22 cellular contexts compared by ENCODE assay signal in genomic region chrX:8010105-8010504, GRCh38.
DNase-seq lines count a peak whose midpoint lies in the region; ATAC-seq and TF ChIP-seq lines count a peak whose summit lies in the region.
"Had no signal": no experiment of that assay in that cellular context is flagged by ENCODE, and none has a peak within 500 bp of the region (broad histone marks: within the 10 kb centered on the region; RNA-seq: fewer than 3 reads in every experiment).

No MANE protein-coding gene starts in this region.

- DNase-seq in ELF-1 (ENCODE audit: low read depth, low spot score): peak; percentile 18
- DNase-seq in HCT116 (ENCODE audit: low read depth, low spot score): no peak
- no peak for DNase-seq in endothelial cell (ENCODE audit: low spot score)
- no peak for DNase-seq in SJCRH30
- DNase-seq: activated CD4-positive, alpha-beta T cell treated with anti-CD3 and anti-CD28 coated beads, Interleukin-2, amount 50 U/mL, for 4 hours; activated CD4-positive, CD25-positive, alpha-beta regulatory T cell; activated naive CD4-positive, alpha-beta T cell treated with anti-CD3 and anti-CD28 coated beads, Interleukin-2, amount 50 U/mL, for 16 hours; central memory CD4-positive, alpha-beta T cell; foreskin melanocyte; GM23248; left ventricle myocardium inferior; NCI-H1436 treated with DMSO at 0.1 percent for 48 hours; NCI-H526 treated with DMSO at 0.1 percent for 48 hours; stimulated activated naive CD8-positive, alpha-beta T cell treated with anti-CD3 and anti-CD28 coated beads, Interleukin-15, Interleukin-2, amounts not matched to agents 100 U/mL and 50 U/mL, for 24 hours; SW 1271 had no signal

- H3K27me3 Mint-ChIP-seq in endothelial cell (ENCODE audit: unreplicated experiment) (no peaks in the 10 kb centered on the region), nephron (ENCODE audit: low read depth) (no peaks in the 10 kb centered on the region)
- H3K27me3 Mint-ChIP-seq: natural killer cell treated with Interleukin-12 subunit alpha and Interleukin-12 subunit beta and Interleukin-15 and Interleukin-18, amount 100 ng/mL, for 72 hours had no signal

- TF ChIP-seq POLR2A in HCT116 (IDR thresholded peaks at IDR 0.05; ENCODE audit: borderline replicate concordance, extremely low read depth, insufficient read depth, insufficient read length): no peak

- RAD21 ChIA-PET in HCT116 (lab: Charles Lee; ENCODE audit: low non-redundant PET in 1 of 2, low total read pairs in 2 of 2, uncharacterized antibody in 2 of 2, unreplicated experiment in 2 of 2): no interaction called here

- H3K27ac Mint-ChIP-seq in endothelial cell (ENCODE audit: unreplicated experiment) (no peak overlapping the region), nephron (no peak overlapping the region)
- H3K27ac Mint-ChIP-seq: natural killer cell treated with Interleukin-12 subunit alpha and Interleukin-12 subunit beta and Interleukin-15 and Interleukin-18, amount 100 ng/mL, for 72 hours had no signal

- H3K36me3 Mint-ChIP-seq in endothelial cell (ENCODE audit: low read depth, unreplicated experiment) (no peaks in the 10 kb centered on the region), nephron (ENCODE audit: low read depth) (no peaks in the 10 kb centered on the region)
- H3K36me3 Mint-ChIP-seq: natural killer cell treated with Interleukin-12 subunit alpha and Interleukin-12 subunit beta and Interleukin-15 and Interleukin-18, amount 100 ng/mL, for 72 hours had no signal

- CTCF ChIA-PET in HCT116 (lab: Charles Lee): no interaction called here

- H3K9me3 Mint-ChIP-seq in endothelial cell (ENCODE audit: unreplicated experiment) (no peaks in the 10 kb centered on the region), nephron (no peaks in the 10 kb centered on the region)
- H3K9me3 Mint-ChIP-seq: natural killer cell treated with Interleukin-12 subunit alpha and Interleukin-12 subunit beta and Interleukin-15 and Interleukin-18, amount 100 ng/mL, for 72 hours had no signal

- H3K4me2 ChIP-seq in HCT116 (ENCODE audit: low read length): no peak overlapping the region
- H3K4me2 ChIP-seq: KMS-11 had no signal

- H3K4me3 Mint-ChIP-seq in endothelial cell (ENCODE audit: unreplicated experiment) (no peak overlapping the region), nephron (no peak overlapping the region)
- H3K4me3 Mint-ChIP-seq: natural killer cell treated with Interleukin-12 subunit alpha and Interleukin-12 subunit beta and Interleukin-15 and Interleukin-18, amount 100 ng/mL, for 72 hours had no signal

- no peak overlapping the region for H3K27ac ChIP-seq in HCT116 (ENCODE audit: low read depth, low read length)
- H3K27ac ChIP-seq in SJCRH30: no peak overlapping the region
- H3K27ac ChIP-seq: epithelial cell of prostate, GM23248, KMS-11, left ventricle myocardium inferior had no signal

- H4K20me1 ChIP-seq in HCT116 (ENCODE audit: insufficient read depth): no peaks in the 10 kb centered on the region

- no peaks in the 10 kb centered on the region for H3K4me1 Mint-ChIP-seq in endothelial cell (ENCODE audit: unreplicated experiment)
- no peaks in the 10 kb centered on the region for H3K4me1 Mint-ChIP-seq in nephron

- intact Hi-C loops in HCT116 (cut with micrococcal nuclease): no loop called here

- BruUV-seq in HCT116 (replicated peaks; lab: Mats Ljungman, UMichigan): no TSS peak

- H2AFZ ChIP-seq in HCT116 (ENCODE audit: low read depth, low read length, poor library complexity, severe bottlenecking): no peak overlapping the region
- H2AFZ ChIP-seq: GM23248 had no signal

- H3K4me3 ChIP-seq in HCT116 (replicated peaks in 1 of 2; ENCODE audit: low read depth in 1 of 2, low read length in 2 of 2): no peak overlapping the region
- H3K4me3 ChIP-seq in SJCRH30: no peak overlapping the region
- H3K4me3 ChIP-seq: GM23248, left ventricle myocardium inferior had no signal

- ATAC-seq in HCT116 (no peak), GM21390 (IDR thresholded peaks at IDR 0.05; ENCODE audit: unreplicated experiment) (no peak), GM21619 (IDR thresholded peaks at IDR 0.05; ENCODE audit: unreplicated experiment) (no peak)
- ATAC-seq: natural killer cell treated with Interleukin-12 subunit alpha and Interleukin-12 subunit beta and Interleukin-15 and Interleukin-18, amount 100 ng/mL, for 72 hours; sciatic nerve; stimulated activated naive CD8-positive, alpha-beta T cell treated with anti-CD3 and anti-CD28 coated beads, Interleukin-15, Interleukin-2, amounts not matched to agents 100 U/mL and 50 U/mL, for 24 hours had no signal

- no peaks in the 10 kb centered on the region for H3K9me2 ChIP-seq in HCT116 (ENCODE audit: insufficient read depth)

- H3K9ac ChIP-seq in HCT116 (ENCODE audit: low read length): no peak overlapping the region
- H3K9ac ChIP-seq: GM23248, KMS-11 had no signal

- no peaks in the 10 kb centered on the region for H3K79me2 ChIP-seq in HCT116 (ENCODE audit: insufficient read depth, low read length)

- TF ChIP-seq CTCF in HCT116 (IDR thresholded peaks at IDR 0.05 in 2 of 3, conservative IDR thresholded peaks at IDR 0.05 in 1 of 3; ENCODE audit: borderline replicate concordance in 1 of 3, insufficient read depth in 1 of 3, low read depth in 2 of 3, low read length in 2 of 3): peak in 2 of 3 experiments; percentile 13 to 14; a peak in 1 of 6 replicates
- peak; percentile 51 for TF ChIP-seq CTCF in endothelial cell (IDR thresholded peaks at IDR 0.05; ENCODE audit: unreplicated experiment)
- peak; percentile 16 to 32 (median 23) for TF ChIP-seq CTCF in nephron (IDR thresholded peaks at IDR 0.05; ENCODE audit: unreplicated experiment in 3 of 3)

- H3K4me1 ChIP-seq in HCT116 (ENCODE audit: control insufficient read depth in 1 of 2, insufficient read depth in 2 of 2, low read length in 2 of 2) (no peaks in the 10 kb centered on the region), SJCRH30 (no peaks in the 10 kb centered on the region)

- H3K36me3 ChIP-seq in HCT116 (ENCODE audit: control insufficient read depth in 1 of 2, insufficient read depth in 2 of 2, low read length in 2 of 2): no peaks in the 10 kb centered on the region
- no peaks in the 10 kb centered on the region for H3K36me3 ChIP-seq in SJCRH30
- H3K36me3 ChIP-seq: left ventricle myocardium inferior had no signal

- no peak for TF ChIP-seq RAD21 in HCT116 (IDR thresholded peaks at IDR 0.05; ENCODE audit: low read depth)

- POLR2A ChIA-PET in HCT116 (lab: Charles Lee): no interaction called here

- no peaks in the 10 kb centered on the region for H3K27me3 ChIP-seq in HCT116 (ENCODE audit: insufficient read depth, low read length)
- H3K27me3 ChIP-seq in SJCRH30: no peaks in the 10 kb centered on the region

- H3K9me3 ChIP-seq in HCT116 (ENCODE audit: control insufficient read depth in 1 of 2, insufficient read depth in 1 of 2, low read depth in 1 of 2, low read length in 2 of 2) (no peaks in the 10 kb centered on the region), SJCRH30 (replicated peaks) (no peaks in the 10 kb centered on the region)
- H3K9me3 ChIP-seq: left ventricle myocardium inferior had no signal

TF ChIP-seq in HCT116, 20 proteins besides CTCF, POLR2A, EP300 and RAD21 (continues in another document):
- TF ChIP-seq CBX3 (IDR thresholded peaks at IDR 0.05; ENCODE audit: low read depth): no peak
- TF ChIP-seq SRF (IDR thresholded peaks at IDR 0.05; ENCODE audit: low read depth): no peak
- TF ChIP-seq ZFX (IDR thresholded peaks at IDR 0.05): no peak
- no peak for TF ChIP-seq TCF7L2 (IDR thresholded peaks at IDR 0.05; ENCODE audit: borderline replicate concordance, extremely low read depth, insufficient read depth, insufficient read length)
- no peak for TF ChIP-seq ZNF274 (IDR thresholded peaks at IDR 0.05; ENCODE audit: low read depth, low read length)
- TF ChIP-seq FOSL1 (IDR thresholded peaks at IDR 0.05; ENCODE audit: low read depth): no peak
- TF ChIP-seq MAX (IDR thresholded peaks at IDR 0.05): no peak
- no peak for TF ChIP-seq SP1 (IDR thresholded peaks at IDR 0.05; ENCODE audit: low read depth)
- TF ChIP-seq, protein P1, sequence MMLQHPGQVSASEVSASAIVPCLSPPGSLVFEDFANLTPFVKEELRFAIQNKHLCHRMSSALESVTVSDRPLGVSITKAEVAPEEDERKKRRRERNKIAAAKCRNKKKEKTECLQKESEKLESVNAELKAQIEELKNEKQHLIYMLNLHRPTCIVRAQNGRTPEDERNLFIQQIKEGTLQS (IDR thresholded peaks at IDR 0.05): no peak
- TF ChIP-seq EGR1 (IDR thresholded peaks at IDR 0.05; ENCODE audit: low read depth): no peak
- TF ChIP-seq CEBPB (IDR thresholded peaks at IDR 0.05; ENCODE audit: low read depth): no peak
- TF ChIP-seq JUND (IDR thresholded peaks at IDR 0.05): no peak
- no peak for TF ChIP-seq REST (IDR thresholded peaks at IDR 0.05; ENCODE audit: low read depth)
- no peak for TF ChIP-seq SIN3A (IDR thresholded peaks at IDR 0.05; ENCODE audit: low read depth)
- no peak for TF ChIP-seq EZH2 (IDR thresholded peaks at IDR 0.05)
- no peak for TF ChIP-seq EZH2phosphoT487 (IDR thresholded peaks at IDR 0.05; ENCODE audit: borderline replicate concordance)
